In the genomic region with DNA sequence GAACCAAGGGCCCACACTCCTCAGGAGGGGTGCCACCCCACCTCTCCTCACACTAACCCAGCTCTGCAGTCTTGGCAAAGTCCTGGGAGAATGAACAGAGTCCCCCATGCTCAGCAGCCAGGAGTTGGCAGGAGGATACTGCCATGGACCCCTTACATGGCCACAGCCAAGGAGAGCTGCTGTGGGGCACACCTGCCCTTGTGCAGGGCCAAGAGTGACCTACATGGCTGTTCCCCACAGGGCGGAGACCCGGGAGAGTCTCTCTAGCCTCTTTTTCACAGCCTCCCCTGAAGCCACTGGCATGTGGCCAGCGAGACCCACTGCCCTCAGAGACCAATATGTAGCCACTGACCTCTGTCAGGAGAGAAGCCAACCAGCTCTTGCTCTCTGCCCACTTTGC, we compare ENCODE assay signal across 25 cellular contexts. TPM values are rescaled to one million over a fixed set of nuclear protein-coding genes. Genes with fewer than 3 reads are reported as not detected.
"Had no signal": no experiment of that assay in that cellular context is flagged by ENCODE, and none has a peak within 500 bp of the region (broad histone marks: within the 10 kb centered on the region; RNA-seq: fewer than 3 reads in every experiment).

No MANE protein-coding gene starts in this region.

- H3K4me3 ChIP-seq: colonic mucosa, hepatocyte, left ventricle myocardium inferior, lower lobe of right lung, skin epidermis, stomach, thoracic aorta, transverse colon had no signal

- H3K27me3 ChIP-seq: colonic mucosa, hepatocyte, neutrophil, transverse colon had no signal

- DNase-seq: colonic mucosa; dermis blood vessel endothelial cell; erythroblast; foreskin melanocyte; kidney; left cardiac atrium; left ventricle myocardium inferior; lower lobe of right lung; mesenchymal stem cell; naive B cell; stimulated activated CD4-positive, alpha-beta T cell treated with anti-CD3 and anti-CD28 coated beads, Interleukin-2, amount 100 ng/mL, for 24 hours; stimulated activated CD4-positive, alpha-beta T cell treated with anti-CD3 and anti-CD28 coated beads, Interleukin-4, amount 100 ng/mL, for 4 hours; stimulated activated naive CD4-positive, alpha-beta T cell; stomach; substantia nigra; transverse colon had no signal

- H3K36me3 ChIP-seq: colonic mucosa, left ventricle myocardium inferior, lower lobe of right lung, neutrophil, stomach, thoracic aorta, transverse colon had no signal

- H3K9me3 ChIP-seq: colonic mucosa, lower lobe of right lung, thoracic aorta, transverse colon had no signal

- FAIRE-seq: endothelial cell of umbilical vein, kidney, urothelium cell line had no signal

- H3K27ac ChIP-seq: colonic mucosa, hepatocyte, left ventricle myocardium inferior, lower lobe of right lung, neutrophil, skin epidermis, stomach, thoracic aorta, transverse colon had no signal

- ATAC-seq: left cardiac atrium, sciatic nerve had no signal

- H3K4me1 ChIP-seq: colonic mucosa, left ventricle myocardium inferior, lower lobe of right lung, stomach, transverse colon had no signal

RNA-seq across cellular contexts. Expression of gene VSTM2B, which starts 45.9 kb away (rescaled TPM):
- total RNA-seq: colonic mucosa, dermis blood vessel endothelial cell, endothelial cell of umbilical vein, kidney, left cardiac atrium, left ventricle myocardium inferior, lower lobe of right lung, osteoblast, pulmonary artery endothelial cell, sciatic nerve, stomach, thoracic aorta, transverse colon had no signal
- polyA plus RNA-seq: endothelial cell of umbilical vein, stomach had no signal
